ENCODE assay signal across 8 cellular contexts in the genomic region with DNA sequence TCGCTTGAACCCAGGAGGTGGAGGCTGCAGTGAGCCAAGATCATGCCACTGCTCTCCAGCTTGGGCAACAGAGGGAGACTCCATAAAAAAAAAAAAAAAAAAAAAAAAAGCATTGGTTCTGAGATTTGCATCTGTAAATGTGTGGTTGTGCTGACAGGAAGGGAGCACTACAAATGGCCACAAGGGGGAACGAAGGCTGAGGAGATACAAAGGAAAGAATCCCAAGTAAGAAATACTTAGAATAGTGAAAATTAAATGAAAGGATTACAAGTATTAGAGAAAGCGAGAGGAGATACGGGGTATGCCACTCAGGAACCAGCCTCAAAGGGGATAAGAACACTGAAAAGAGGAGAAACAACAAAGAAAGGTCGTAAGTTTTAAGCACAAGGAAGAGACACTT.
A peak's percentile ranks its signal among the peaks of the same experiment; 100 is the strongest.
DNase-seq lines count a peak whose midpoint lies in the region; ATAC-seq and TF ChIP-seq lines count a peak whose summit lies in the region.

No MANE protein-coding gene starts in this region.

- no peaks in the 10 kb centered on the region for H3F3A ChIP-seq in GM23338 (replicated peaks; ENCODE audit: low read depth)

- H3K4me3 Mint-ChIP-seq in GM23338 = peak overlapping the region; percentile 26; the same call in 1 of the 3 replicates

- H3K4me3 ChIP-seq in GM23338 (no peak overlapping the region), RWPE2 (ENCODE audit: severe bottlenecking) (no peak overlapping the region), iPS DF 6.9 (ENCODE audit: low read length) (no peak overlapping the region)

- 100% methylated on average over 1 of the region's 5 CpGs for WGBS in iPS DF 6.9 (ENCODE audit: insufficient coverage, insufficient read length)

- no peak overlapping the region for H2AFZ ChIP-seq in GM23338

- H4K20me1 ChIP-seq in GM23338 (replicated peaks; ENCODE audit: insufficient read depth) = no peaks in the 10 kb centered on the region

- H3K27ac Mint-ChIP-seq in GM23338 = peak overlapping the region; percentile 95

- ATAC-seq in GM23338 (peak; percentile 88), RWPE2 (ENCODE audit: low read depth) (no peak), GM19395 (IDR thresholded peaks at IDR 0.05; ENCODE audit: unreplicated experiment) (no peak)

- H3K9me3 Mint-ChIP-seq in GM23338 = no peaks in the 10 kb centered on the region

- TF ChIP-seq CTCF in GM23338 (conservative IDR thresholded peaks at IDR 0.05; ENCODE audit: low read depth in 2 of 2) (peak; percentile 63 to 74), RWPE2 (IDR thresholded peaks at IDR 0.05; ENCODE audit: poor library complexity, severe bottlenecking) (peak; percentile 40)

- H3K27ac ChIP-seq in GM23338 (ENCODE audit: low read depth) (no peak overlapping the region; the same call in 1 of the 2 replicates), RWPE2 (ENCODE audit: poor library complexity, severe bottlenecking) (no peak overlapping the region), iPS DF 6.9 (ENCODE audit: low read length) (no peak overlapping the region)

- peaks cover 13% of the 10 kb centered on the region for H3K4me1 ChIP-seq in GM23338 (ENCODE audit: insufficient read depth)
- no peaks in the 10 kb centered on the region for H3K4me1 ChIP-seq in RWPE2 (ENCODE audit: insufficient read depth, poor library complexity, severe bottlenecking)
- H3K4me1 ChIP-seq in iPS DF 6.9 (ENCODE audit: control insufficient read depth, insufficient read depth, low read length) = no peaks in the 10 kb centered on the region; the same call in 1 of the 2 replicates

- no peaks in the 10 kb centered on the region for H3K27me3 ChIP-seq in GM23338 (ENCODE audit: insufficient read depth)
- no peaks in the 10 kb centered on the region for H3K27me3 ChIP-seq in RWPE2 (ENCODE audit: insufficient read depth, poor library complexity, severe bottlenecking)
- H3K27me3 ChIP-seq in iPS DF 6.9 (ENCODE audit: control insufficient read depth, insufficient read depth, low read length) = no peaks in the 10 kb centered on the region

- H3K79me2 ChIP-seq in GM23338 (replicated peaks; ENCODE audit: insufficient read depth) = no peaks in the 10 kb centered on the region

- DNase-seq in EL (peak; percentile 49), GM23338 (ENCODE audit: low spot score) (peak; percentile 86), RWPE2 (ENCODE audit: low spot score) (no peak), iPS DF 6.9 (ENCODE audit: low read depth, low spot score) (peak; percentile 35), MV-4-11 (lab: John Stamatoyannopoulos, UW) (no peak), cortex of kidney (lab: John Stamatoyannopoulos, UW) (no peak), NCI-H226 (no peak)

- H3K36me3 ChIP-seq in GM23338 (ENCODE audit: insufficient read depth) = no peaks in the 10 kb centered on the region
- no peaks in the 10 kb centered on the region for H3K36me3 ChIP-seq in RWPE2 (ENCODE audit: low read depth)
- no peaks in the 10 kb centered on the region for H3K36me3 ChIP-seq in iPS DF 6.9 (ENCODE audit: control insufficient read depth, insufficient read depth, low read length)

- no peaks in the 10 kb centered on the region for H3K27me3 Mint-ChIP-seq in GM23338 (ENCODE audit: insufficient read depth, low read depth, poor library complexity)

- H3K9me2 ChIP-seq in GM23338 (ENCODE audit: insufficient read depth) = no peaks in the 10 kb centered on the region

- 0 out of 3 replicates have a peak, but pooled peaks cover 3% of the 10 kb centered on the region for H3K36me3 Mint-ChIP-seq in GM23338 (ENCODE audit: low read depth)

- peaks cover 33% of the 10 kb centered on the region for H3K4me1 Mint-ChIP-seq in GM23338

- H3K4me2 ChIP-seq in GM23338 = peak overlapping the region; percentile 28; the same call in 1 of the 2 replicates

- H3K9me3 ChIP-seq in RWPE2 (ENCODE audit: severe bottlenecking) (no peaks in the 10 kb centered on the region), iPS DF 6.9 (ENCODE audit: control insufficient read depth, insufficient read depth, low read length) (no peaks in the 10 kb centered on the region)

TF ChIP-seq in GM23338, 12 proteins besides CTCF, POLR2A, EP300 and RAD21 (continues in another document):
- no peak for TF ChIP-seq EZH2 (IDR thresholded peaks at IDR 0.05; ENCODE audit: low read depth, unreplicated experiment)
- no peak for TF ChIP-seq STAT1 (IDR thresholded peaks at IDR 0.05; ENCODE audit: unreplicated experiment)
- no peak for TF ChIP-seq ZNF331 (CRISPR knock-in tag; IDR thresholded peaks at IDR 0.05; ENCODE audit: low read depth)
- TF ChIP-seq NANOG (IDR thresholded peaks at IDR 0.05; ENCODE audit: borderline replicate concordance) = no peak
- TF ChIP-seq CREB1 (CRISPR knock-in tag; IDR thresholded peaks at IDR 0.05; ENCODE audit: low read depth) = no peak
- TF ChIP-seq, protein P1, sequence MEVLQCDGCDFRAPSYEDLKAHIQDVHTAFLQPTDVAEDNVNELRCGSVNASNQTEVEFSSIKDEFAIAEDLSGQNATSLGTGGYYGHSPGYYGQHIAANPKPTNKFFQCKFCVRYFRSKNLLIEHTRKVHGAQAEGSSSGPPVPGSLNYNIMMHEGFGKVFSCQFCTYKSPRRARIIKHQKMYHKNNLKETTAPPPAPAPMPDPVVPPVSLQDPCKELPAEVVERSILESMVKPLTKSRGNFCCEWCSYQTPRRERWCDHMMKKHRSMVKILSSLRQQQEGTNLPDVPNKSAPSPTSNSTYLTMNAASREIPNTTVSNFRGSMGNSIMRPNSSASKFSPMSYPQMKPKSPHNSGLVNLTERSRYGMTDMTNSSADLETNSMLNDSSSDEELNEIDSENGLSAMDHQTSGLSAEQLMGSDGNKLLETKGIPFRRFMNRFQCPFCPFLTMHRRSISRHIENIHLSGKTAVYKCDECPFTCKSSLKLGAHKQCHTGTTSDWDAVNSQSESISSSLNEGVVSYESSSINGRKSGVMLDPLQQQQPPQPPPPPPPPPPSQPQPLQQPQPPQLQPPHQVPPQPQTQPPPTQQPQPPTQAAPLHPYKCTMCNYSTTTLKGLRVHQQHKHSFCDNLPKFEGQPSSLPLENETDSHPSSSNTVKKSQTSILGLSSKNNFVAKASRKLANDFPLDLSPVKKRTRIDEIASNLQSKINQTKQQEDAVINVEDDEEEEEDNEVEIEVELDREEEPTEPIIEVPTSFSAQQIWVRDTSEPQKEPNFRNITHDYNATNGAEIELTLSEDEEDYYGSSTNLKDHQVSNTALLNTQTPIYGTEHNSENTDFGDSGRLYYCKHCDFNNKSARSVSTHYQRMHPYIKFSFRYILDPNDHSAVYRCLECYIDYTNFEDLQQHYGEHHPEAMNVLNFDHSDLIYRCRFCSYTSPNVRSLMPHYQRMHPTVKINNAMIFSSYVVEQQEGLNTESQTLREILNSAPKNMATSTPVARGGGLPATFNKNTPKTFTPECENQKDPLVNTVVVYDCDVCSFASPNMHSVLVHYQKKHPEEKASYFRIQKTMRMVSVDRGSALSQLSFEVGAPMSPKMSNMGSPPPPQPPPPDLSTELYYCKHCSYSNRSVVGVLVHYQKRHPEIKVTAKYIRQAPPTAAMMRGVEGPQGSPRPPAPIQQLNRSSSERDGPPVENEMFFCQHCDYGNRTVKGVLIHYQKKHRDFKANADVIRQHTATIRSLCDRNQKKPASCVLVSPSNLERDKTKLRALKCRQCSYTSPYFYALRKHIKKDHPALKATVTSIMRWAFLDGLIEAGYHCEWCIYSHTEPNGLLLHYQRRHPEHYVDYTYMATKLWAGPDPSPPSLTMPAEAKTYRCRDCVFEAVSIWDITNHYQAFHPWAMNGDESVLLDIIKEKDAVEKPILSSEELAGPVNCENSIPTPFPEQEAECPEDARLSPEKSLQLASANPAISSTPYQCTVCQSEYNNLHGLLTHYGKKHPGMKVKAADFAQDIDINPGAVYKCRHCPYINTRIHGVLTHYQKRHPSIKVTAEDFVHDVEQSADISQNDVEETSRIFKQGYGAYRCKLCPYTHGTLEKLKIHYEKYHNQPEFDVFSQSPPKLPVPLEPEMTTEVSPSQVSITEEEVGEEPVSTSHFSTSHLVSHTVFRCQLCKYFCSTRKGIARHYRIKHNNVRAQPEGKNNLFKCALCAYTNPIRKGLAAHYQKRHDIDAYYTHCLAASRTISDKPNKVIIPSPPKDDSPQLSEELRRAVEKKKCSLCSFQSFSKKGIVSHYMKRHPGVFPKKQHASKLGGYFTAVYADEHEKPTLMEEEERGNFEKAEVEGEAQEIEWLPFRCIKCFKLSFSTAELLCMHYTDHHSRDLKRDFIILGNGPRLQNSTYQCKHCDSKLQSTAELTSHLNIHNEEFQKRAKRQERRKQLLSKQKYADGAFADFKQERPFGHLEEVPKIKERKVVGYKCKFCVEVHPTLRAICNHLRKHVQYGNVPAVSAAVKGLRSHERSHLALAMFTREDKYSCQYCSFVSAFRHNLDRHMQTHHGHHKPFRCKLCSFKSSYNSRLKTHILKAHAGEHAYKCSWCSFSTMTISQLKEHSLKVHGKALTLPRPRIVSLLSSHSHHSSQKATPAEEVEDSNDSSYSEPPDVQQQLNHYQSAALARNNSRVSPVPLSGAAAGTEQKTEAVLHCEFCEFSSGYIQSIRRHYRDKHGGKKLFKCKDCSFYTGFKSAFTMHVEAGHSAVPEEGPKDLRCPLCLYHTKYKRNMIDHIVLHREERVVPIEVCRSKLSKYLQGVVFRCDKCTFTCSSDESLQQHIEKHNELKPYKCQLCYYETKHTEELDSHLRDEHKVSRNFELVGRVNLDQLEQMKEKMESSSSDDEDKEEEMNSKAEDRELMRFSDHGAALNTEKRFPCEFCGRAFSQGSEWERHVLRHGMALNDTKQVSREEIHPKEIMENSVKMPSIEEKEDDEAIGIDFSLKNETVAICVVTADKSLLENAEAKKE (CRISPR knock-in tag; IDR thresholded peaks at IDR 0.05) = no peak
- TF ChIP-seq, protein P2, sequence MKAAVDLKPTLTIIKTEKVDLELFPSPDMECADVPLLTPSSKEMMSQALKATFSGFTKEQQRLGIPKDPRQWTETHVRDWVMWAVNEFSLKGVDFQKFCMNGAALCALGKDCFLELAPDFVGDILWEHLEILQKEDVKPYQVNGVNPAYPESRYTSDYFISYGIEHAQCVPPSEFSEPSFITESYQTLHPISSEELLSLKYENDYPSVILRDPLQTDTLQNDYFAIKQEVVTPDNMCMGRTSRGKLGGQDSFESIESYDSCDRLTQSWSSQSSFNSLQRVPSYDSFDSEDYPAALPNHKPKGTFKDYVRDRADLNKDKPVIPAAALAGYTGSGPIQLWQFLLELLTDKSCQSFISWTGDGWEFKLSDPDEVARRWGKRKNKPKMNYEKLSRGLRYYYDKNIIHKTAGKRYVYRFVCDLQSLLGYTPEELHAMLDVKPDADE (IDR thresholded peaks at IDR 0.05) = no peak

Comparison
In these comparisons a context has a peak if more than half of its experiments do, and no peak if none do; other contexts are left out.
1. DNase-seq: peak in EL (single experiment), GM23338 (single experiment) and iPS DF 6.9 (single experiment); none in RWPE2 (single experiment), MV-4-11 (single experiment), cortex of kidney (single experiment) and NCI-H226 (single experiment).